1 cellular context compared by ENCODE assay signal in the genomic region with DNA sequence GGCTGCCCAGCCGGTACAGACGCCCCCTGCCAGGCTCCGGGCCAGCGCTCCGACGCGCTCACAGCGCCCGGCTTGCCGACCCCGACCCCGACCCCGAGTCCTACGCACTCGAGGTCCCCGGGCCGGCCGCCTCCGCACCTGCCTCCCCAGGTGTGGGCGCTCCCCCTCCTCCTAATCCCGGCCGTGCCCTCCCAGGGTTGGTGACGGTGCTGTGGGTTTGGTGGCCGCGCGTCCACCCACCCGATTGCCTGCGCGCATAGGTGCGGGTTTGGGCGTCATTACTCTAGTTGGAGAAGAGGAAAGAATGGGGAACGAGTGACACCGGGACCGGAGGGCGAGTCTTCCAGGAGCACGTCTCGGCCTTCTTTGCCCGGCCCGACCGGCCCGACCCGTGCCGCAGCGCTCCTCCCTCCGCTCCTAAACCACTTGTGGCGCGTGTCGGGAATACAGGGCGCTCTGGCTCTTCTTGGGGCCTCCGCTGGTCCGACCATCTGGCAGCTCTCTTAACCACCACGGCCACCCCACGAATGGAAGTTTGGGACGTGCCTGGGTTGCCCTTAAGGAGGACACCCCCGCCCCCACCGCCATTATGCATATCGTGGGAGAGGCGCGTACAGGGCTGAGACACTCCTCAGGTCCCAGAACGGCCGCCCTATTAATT.
A peak's percentile ranks its signal among the peaks of the same experiment; 100 is the strongest.
TF ChIP-seq lines count a peak whose summit lies in the region.

No MANE protein-coding gene starts in this region.

TF ChIP-seq in K562, 482 proteins besides CTCF, POLR2A, EP300 and RAD21 (continued from another document and continues in another):
- TF ChIP-seq, protein P1, sequence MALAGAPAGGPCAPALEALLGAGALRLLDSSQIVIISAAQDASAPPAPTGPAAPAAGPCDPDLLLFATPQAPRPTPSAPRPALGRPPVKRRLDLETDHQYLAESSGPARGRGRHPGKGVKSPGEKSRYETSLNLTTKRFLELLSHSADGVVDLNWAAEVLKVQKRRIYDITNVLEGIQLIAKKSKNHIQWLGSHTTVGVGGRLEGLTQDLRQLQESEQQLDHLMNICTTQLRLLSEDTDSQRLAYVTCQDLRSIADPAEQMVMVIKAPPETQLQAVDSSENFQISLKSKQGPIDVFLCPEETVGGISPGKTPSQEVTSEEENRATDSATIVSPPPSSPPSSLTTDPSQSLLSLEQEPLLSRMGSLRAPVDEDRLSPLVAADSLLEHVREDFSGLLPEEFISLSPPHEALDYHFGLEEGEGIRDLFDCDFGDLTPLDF (CRISPR knock-in tag; IDR thresholded peaks at IDR 0.05) = no peak
- TF ChIP-seq SMARCB1 (IDR thresholded peaks at IDR 0.05; ENCODE audit: insufficient read length, low read depth) (no peak), ZNF24 (IDR thresholded peaks at IDR 0.05) (peak; percentile 24; the same call in 1 of the 2 replicates), TEAD4 (IDR thresholded peaks at IDR 0.05; ENCODE audit: low read length) (peak; percentile 34; the same call in 1 of the 2 replicates), TEAD4 (CRISPR knock-in tag; IDR thresholded peaks at IDR 0.05; ENCODE audit: borderline replicate concordance) (no peak), ZFX (CRISPR knock-in tag; IDR thresholded peaks at IDR 0.05) (peak; percentile 93), TEAD1 (CRISPR knock-in tag; IDR thresholded peaks at IDR 0.05) (0 out of 4 replicates have a peak, but pooled peaks of 1 of the 2 experiments have one; percentile 31), ZNF41 (CRISPR knock-in tag; conservative IDR thresholded peaks at IDR 0.05) (no peak), CBFB (CRISPR knock-in tag; IDR thresholded peaks at IDR 0.05) (no peak), ZNF184 (CRISPR knock-in tag; IDR thresholded peaks at IDR 0.05) (no peak), CC2D1A (IDR thresholded peaks at IDR 0.05) (no peak), NRF1 (conservative IDR thresholded peaks at IDR 0.05 in 1 of 2, IDR thresholded peaks at IDR 0.05 in 1 of 2) (no peak), NFIC (IDR thresholded peaks at IDR 0.05) (peak; percentile 44), MXI1 (IDR thresholded peaks at IDR 0.05; ENCODE audit: low read depth, low read length) (0 out of 2 replicates have a peak, but pooled peaks have one; percentile 49), U2AF1 (optimal IDR thresholded peaks at IDR 0.05; ENCODE audit: low read depth, low read length) (peak; percentile 76), NCOR1 (IDR thresholded peaks at IDR 0.05) (peak; percentile 47), THRAP3 (IDR thresholded peaks at IDR 0.05; ENCODE audit: borderline replicate concordance) (no peak), GATAD2A (IDR thresholded peaks at IDR 0.05) (peak; percentile 26; the same call in 1 of the 2 replicates), MCM3 (IDR thresholded peaks at IDR 0.05) (no peak), COPS2 (conservative IDR thresholded peaks at IDR 0.05) (no peak), ZZZ3 (IDR thresholded peaks at IDR 0.05) (no peak), FOXA3 (CRISPR knock-in tag; conservative IDR thresholded peaks at IDR 0.05 in 1 of 2, IDR thresholded peaks at IDR 0.05 in 1 of 2) (no peak; a peak in 1 of 4 replicates), ZNF76 (CRISPR knock-in tag; IDR thresholded peaks at IDR 0.05; ENCODE audit: borderline replicate concordance) (0 out of 2 replicates have a peak, but pooled peaks have one; percentile 24), MYBL2 (IDR thresholded peaks at IDR 0.05; ENCODE audit: low read depth) (no peak), MYBL2 (CRISPR knock-in tag; IDR thresholded peaks at IDR 0.05; ENCODE audit: borderline replicate concordance) (no peak), RUNX1 (IDR thresholded peaks at IDR 0.05; ENCODE audit: low read depth) (no peak), SRSF1 (IDR thresholded peaks at IDR 0.05; ENCODE audit: low read depth, low read length) (no peak), ADNP (tag; IDR thresholded peaks at IDR 0.05) (no peak), ZNF354B (CRISPR knock-in tag; IDR thresholded peaks at IDR 0.05) (no peak)
- TF ChIP-seq, protein P2, sequence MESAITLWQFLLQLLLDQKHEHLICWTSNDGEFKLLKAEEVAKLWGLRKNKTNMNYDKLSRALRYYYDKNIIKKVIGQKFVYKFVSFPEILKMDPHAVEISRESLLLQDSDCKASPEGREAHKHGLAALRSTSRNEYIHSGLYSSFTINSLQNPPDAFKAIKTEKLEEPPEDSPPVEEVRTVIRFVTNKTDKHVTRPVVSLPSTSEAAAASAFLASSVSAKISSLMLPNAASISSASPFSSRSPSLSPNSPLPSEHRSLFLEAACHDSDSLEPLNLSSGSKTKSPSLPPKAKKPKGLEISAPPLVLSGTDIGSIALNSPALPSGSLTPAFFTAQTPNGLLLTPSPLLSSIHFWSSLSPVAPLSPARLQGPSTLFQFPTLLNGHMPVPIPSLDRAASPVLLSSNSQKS (CRISPR knock-in tag; IDR thresholded peaks at IDR 0.05) = no peak
- TF ChIP-seq, protein P3, sequence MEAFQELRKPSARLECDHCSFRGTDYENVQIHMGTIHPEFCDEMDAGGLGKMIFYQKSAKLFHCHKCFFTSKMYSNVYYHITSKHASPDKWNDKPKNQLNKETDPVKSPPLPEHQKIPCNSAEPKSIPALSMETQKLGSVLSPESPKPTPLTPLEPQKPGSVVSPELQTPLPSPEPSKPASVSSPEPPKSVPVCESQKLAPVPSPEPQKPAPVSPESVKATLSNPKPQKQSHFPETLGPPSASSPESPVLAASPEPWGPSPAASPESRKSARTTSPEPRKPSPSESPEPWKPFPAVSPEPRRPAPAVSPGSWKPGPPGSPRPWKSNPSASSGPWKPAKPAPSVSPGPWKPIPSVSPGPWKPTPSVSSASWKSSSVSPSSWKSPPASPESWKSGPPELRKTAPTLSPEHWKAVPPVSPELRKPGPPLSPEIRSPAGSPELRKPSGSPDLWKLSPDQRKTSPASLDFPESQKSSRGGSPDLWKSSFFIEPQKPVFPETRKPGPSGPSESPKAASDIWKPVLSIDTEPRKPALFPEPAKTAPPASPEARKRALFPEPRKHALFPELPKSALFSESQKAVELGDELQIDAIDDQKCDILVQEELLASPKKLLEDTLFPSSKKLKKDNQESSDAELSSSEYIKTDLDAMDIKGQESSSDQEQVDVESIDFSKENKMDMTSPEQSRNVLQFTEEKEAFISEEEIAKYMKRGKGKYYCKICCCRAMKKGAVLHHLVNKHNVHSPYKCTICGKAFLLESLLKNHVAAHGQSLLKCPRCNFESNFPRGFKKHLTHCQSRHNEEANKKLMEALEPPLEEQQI (IDR thresholded peaks at IDR 0.05) = peak; percentile 47; the same call in 1 of the 2 replicates
- TF ChIP-seq, protein P4, sequence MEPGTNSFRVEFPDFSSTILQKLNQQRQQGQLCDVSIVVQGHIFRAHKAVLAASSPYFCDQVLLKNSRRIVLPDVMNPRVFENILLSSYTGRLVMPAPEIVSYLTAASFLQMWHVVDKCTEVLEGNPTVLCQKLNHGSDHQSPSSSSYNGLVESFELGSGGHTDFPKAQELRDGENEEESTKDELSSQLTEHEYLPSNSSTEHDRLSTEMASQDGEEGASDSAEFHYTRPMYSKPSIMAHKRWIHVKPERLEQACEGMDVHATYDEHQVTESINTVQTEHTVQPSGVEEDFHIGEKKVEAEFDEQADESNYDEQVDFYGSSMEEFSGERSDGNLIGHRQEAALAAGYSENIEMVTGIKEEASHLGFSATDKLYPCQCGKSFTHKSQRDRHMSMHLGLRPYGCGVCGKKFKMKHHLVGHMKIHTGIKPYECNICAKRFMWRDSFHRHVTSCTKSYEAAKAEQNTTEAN (CRISPR knock-in tag; IDR thresholded peaks at IDR 0.05) = no peak
- TF ChIP-seq, protein P5, sequence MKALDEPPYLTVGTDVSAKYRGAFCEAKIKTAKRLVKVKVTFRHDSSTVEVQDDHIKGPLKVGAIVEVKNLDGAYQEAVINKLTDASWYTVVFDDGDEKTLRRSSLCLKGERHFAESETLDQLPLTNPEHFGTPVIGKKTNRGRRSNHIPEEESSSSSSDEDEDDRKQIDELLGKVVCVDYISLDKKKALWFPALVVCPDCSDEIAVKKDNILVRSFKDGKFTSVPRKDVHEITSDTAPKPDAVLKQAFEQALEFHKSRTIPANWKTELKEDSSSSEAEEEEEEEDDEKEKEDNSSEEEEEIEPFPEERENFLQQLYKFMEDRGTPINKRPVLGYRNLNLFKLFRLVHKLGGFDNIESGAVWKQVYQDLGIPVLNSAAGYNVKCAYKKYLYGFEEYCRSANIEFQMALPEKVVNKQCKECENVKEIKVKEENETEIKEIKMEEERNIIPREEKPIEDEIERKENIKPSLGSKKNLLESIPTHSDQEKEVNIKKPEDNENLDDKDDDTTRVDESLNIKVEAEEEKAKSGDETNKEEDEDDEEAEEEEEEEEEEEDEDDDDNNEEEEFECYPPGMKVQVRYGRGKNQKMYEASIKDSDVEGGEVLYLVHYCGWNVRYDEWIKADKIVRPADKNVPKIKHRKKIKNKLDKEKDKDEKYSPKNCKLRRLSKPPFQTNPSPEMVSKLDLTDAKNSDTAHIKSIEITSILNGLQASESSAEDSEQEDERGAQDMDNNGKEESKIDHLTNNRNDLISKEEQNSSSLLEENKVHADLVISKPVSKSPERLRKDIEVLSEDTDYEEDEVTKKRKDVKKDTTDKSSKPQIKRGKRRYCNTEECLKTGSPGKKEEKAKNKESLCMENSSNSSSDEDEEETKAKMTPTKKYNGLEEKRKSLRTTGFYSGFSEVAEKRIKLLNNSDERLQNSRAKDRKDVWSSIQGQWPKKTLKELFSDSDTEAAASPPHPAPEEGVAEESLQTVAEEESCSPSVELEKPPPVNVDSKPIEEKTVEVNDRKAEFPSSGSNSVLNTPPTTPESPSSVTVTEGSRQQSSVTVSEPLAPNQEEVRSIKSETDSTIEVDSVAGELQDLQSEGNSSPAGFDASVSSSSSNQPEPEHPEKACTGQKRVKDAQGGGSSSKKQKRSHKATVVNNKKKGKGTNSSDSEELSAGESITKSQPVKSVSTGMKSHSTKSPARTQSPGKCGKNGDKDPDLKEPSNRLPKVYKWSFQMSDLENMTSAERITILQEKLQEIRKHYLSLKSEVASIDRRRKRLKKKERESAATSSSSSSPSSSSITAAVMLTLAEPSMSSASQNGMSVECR (CRISPR knock-in tag; IDR thresholded peaks at IDR 0.05) = peak; percentile 67
- TF ChIP-seq, protein P6, sequence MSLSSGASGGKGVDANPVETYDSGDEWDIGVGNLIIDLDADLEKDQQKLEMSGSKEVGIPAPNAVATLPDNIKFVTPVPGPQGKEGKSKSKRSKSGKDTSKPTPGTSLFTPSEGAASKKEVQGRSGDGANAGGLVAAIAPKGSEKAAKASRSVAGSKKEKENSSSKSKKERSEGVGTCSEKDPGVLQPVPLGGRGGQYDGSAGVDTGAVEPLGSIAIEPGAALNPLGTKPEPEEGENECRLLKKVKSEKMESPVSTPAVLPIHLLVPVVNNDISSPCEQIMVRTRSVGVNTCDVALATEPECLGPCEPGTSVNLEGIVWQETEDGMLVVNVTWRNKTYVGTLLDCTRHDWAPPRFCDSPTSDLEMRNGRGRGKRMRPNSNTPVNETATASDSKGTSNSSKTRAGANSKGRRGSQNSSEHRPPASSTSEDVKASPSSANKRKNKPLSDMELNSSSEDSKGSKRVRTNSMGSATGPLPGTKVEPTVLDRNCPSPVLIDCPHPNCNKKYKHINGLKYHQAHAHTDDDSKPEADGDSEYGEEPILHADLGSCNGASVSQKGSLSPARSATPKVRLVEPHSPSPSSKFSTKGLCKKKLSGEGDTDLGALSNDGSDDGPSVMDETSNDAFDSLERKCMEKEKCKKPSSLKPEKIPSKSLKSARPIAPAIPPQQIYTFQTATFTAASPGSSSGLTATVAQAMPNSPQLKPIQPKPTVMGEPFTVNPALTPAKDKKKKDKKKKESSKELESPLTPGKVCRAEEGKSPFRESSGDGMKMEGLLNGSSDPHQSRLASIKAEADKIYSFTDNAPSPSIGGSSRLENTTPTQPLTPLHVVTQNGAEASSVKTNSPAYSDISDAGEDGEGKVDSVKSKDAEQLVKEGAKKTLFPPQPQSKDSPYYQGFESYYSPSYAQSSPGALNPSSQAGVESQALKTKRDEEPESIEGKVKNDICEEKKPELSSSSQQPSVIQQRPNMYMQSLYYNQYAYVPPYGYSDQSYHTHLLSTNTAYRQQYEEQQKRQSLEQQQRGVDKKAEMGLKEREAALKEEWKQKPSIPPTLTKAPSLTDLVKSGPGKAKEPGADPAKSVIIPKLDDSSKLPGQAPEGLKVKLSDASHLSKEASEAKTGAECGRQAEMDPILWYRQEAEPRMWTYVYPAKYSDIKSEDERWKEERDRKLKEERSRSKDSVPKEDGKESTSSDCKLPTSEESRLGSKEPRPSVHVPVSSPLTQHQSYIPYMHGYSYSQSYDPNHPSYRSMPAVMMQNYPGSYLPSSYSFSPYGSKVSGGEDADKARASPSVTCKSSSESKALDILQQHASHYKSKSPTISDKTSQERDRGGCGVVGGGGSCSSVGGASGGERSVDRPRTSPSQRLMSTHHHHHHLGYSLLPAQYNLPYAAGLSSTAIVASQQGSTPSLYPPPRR (CRISPR knock-in tag; IDR thresholded peaks at IDR 0.05; ENCODE audit: borderline replicate concordance) = no peak
- TF ChIP-seq, protein P7, sequence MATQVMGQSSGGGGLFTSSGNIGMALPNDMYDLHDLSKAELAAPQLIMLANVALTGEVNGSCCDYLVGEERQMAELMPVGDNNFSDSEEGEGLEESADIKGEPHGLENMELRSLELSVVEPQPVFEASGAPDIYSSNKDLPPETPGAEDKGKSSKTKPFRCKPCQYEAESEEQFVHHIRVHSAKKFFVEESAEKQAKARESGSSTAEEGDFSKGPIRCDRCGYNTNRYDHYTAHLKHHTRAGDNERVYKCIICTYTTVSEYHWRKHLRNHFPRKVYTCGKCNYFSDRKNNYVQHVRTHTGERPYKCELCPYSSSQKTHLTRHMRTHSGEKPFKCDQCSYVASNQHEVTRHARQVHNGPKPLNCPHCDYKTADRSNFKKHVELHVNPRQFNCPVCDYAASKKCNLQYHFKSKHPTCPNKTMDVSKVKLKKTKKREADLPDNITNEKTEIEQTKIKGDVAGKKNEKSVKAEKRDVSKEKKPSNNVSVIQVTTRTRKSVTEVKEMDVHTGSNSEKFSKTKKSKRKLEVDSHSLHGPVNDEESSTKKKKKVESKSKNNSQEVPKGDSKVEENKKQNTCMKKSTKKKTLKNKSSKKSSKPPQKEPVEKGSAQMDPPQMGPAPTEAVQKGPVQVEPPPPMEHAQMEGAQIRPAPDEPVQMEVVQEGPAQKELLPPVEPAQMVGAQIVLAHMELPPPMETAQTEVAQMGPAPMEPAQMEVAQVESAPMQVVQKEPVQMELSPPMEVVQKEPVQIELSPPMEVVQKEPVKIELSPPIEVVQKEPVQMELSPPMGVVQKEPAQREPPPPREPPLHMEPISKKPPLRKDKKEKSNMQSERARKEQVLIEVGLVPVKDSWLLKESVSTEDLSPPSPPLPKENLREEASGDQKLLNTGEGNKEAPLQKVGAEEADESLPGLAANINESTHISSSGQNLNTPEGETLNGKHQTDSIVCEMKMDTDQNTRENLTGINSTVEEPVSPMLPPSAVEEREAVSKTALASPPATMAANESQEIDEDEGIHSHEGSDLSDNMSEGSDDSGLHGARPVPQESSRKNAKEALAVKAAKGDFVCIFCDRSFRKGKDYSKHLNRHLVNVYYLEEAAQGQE (CRISPR knock-in tag; IDR thresholded peaks at IDR 0.05; ENCODE audit: low read depth) = no peak
- TF ChIP-seq, protein P8, sequence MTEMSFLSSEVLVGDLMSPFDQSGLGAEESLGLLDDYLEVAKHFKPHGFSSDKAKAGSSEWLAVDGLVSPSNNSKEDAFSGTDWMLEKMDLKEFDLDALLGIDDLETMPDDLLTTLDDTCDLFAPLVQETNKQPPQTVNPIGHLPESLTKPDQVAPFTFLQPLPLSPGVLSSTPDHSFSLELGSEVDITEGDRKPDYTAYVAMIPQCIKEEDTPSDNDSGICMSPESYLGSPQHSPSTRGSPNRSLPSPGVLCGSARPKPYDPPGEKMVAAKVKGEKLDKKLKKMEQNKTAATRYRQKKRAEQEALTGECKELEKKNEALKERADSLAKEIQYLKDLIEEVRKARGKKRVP (CRISPR knock-in tag; IDR thresholded peaks at IDR 0.05) = no peak
